ENCODE assay signal across 8 cellular contexts in genomic region chr11:66842896-66843775, GRCh38. TPM values are rescaled to one million over a fixed set of nuclear protein-coding genes. Genes with fewer than 3 reads are reported as not detected.
DNase-seq lines count a peak whose midpoint lies in the region; TF ChIP-seq lines count a peak whose summit lies in the region.

A gene with protein sequence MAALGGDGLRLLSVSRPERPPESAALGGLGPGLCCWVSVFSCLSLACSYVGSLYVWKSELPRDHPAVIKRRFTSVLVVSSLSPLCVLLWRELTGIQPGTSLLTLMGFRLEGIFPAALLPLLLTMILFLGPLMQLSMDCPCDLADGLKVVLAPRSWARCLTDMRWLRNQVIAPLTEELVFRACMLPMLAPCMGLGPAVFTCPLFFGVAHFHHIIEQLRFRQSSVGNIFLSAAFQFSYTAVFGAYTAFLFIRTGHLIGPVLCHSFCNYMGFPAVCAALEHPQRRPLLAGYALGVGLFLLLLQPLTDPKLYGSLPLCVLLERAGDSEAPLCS (plus strand): TSS chr11:66843441. CDS start chr11:66843456, 15 bp downstream.

- H3K27me3 ChIP-seq in SJCRH30 (no peaks in the 10 kb centered on the region), neutrophil (no peaks in the 10 kb centered on the region)

- DNase-seq in ELF-1 (ENCODE audit: low read depth, low spot score) (peak; percentile 93), GOT3 (lab: John Stamatoyannopoulos, UW) (peak; percentile 57), LNCaP clone FGC (ENCODE audit: low read depth) (peak; percentile 53), SJCRH30 (peak; percentile 81 to 87), foreskin melanocyte (peak; percentile 80), substantia nigra (lab: John Stamatoyannopoulos, UW) (peak; percentile 43 to 92 (median 85))
- DNase-seq in activated gamma-delta T cell treated with anti-CD3 and anti-CD28 coated beads, Interleukin-2, amount 50 U/mL, for 16 hours (ENCODE audit: low read depth): peak; percentile 78

- H3K4me3 ChIP-seq in LNCaP clone FGC (ENCODE audit: low read depth, low read length): peak within 1 kb of the TSS; percentile 97
- peak within 1 kb of the TSS; percentile 88 for H3K4me3 ChIP-seq in SJCRH30
- H3K4me3 ChIP-seq in neutrophil (ENCODE audit: low read depth in 1 of 2, low read length in 1 of 2): peak within 1 kb of the TSS; percentile 71 to 99

- TF ChIP-seq CTCF in LNCaP clone FGC (IDR thresholded peaks at IDR 0.05; ENCODE audit: control insufficient read depth, extremely low read depth, insufficient read depth): no peak
- TF ChIP-seq CTCF in neutrophil (IDR thresholded peaks at IDR 0.05): peak; percentile 41

- H3K36me3 ChIP-seq in SJCRH30 (no peaks in the 10 kb centered on the region), neutrophil (peaks cover 43% of the 10 kb centered on the region)

- H3K9me3 ChIP-seq in SJCRH30 (replicated peaks) (no peaks in the 10 kb centered on the region), neutrophil (no peaks in the 10 kb centered on the region)

- H3K27ac ChIP-seq in SJCRH30 (peak within 1 kb of the TSS; percentile 75), neutrophil (peak within 1 kb of the TSS; percentile 99), substantia nigra (ENCODE audit: low read depth, low read length, poor library complexity, severe bottlenecking) (peak within 1 kb of the TSS; percentile 84)

- no peaks in the 10 kb centered on the region for H3K4me1 ChIP-seq in SJCRH30
- H3K4me1 ChIP-seq in neutrophil (ENCODE audit: control insufficient read depth in 1 of 2, insufficient read depth in 1 of 2, low read depth in 1 of 2, low read length in 1 of 2): peaks cover 33 to 36% of the 10 kb centered on the region in 2 experiments

RNA-seq across cellular contexts. Expression of the gene that starts here (rescaled TPM):
- 20.3 and 20.6 TPM in 2 replicates for total RNA-seq in SJCRH30 (2014; rRNA removed; shearing (Covaris generic))

Comparison
In these comparisons a context has a peak if more than half of its experiments do, and no peak if none do; other contexts are left out.
1. Peak in every context shown above with its lines: DNase-seq, H3K4me3 ChIP-seq and H3K27ac ChIP-seq.